Comparison of ENCODE assay signal across 3 cellular contexts in the genomic region with DNA sequence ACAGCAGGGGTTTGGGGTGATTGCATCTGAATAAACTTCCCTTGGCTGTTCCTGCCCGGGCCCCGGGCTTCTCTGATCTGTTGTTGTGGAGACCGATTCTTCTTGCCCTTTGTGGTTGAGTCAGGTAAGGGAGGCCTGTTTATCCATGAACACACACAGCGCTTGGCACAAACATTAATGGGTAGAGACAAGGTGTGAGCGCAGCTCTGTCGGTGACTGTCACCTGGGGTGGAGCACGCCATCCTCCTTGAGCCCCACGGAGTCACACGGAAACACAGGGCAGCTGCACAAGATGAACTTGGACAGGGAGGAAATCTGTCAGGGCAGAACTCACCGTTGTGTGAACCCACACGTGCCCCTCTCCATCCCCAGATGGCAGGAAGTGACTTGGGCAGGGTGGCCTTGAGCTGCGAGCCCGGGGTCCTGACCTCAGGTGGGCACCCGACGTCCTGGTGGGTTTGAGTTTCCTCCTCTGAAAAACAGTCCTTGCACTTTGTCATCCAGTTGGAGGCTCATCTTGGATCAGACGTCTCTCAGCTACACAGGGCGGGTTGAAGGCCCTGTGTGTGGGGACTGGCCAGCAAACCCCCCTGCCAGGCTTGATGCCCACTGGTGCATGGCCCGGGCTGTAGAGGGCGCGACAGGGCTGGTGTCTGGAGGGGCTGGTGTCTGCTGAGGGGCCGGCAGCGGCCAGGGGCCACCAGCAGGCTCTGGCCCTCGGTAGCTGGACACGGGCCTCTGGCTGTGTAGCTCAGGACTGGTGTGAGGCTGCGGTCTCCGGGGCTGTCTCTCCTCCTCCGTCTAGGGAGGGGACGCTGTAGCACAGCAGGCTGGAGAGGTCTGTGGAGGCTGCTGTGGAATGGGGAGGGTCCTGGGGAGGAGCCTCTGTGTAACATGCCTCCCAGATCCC.
A peak's percentile ranks its signal among the peaks of the same experiment; 100 is the strongest.
TF ChIP-seq lines count a peak whose summit lies in the region.

No MANE protein-coding gene starts in this region.

TF ChIP-seq in SK-N-SH, 30 proteins besides CTCF, POLR2A, EP300 and RAD21 (continues in another document):
- TF ChIP-seq NRF1 (IDR thresholded peaks at IDR 0.05; ENCODE audit: low read depth, low read length): no peak
- no peak for TF ChIP-seq EZH2phosphoT487 (IDR thresholded peaks at IDR 0.05; ENCODE audit: borderline replicate concordance, low read depth)
- TF ChIP-seq FOSL2 (IDR thresholded peaks at IDR 0.05; ENCODE audit: borderline replicate concordance, low read depth): no peak
- TF ChIP-seq, protein P1, sequence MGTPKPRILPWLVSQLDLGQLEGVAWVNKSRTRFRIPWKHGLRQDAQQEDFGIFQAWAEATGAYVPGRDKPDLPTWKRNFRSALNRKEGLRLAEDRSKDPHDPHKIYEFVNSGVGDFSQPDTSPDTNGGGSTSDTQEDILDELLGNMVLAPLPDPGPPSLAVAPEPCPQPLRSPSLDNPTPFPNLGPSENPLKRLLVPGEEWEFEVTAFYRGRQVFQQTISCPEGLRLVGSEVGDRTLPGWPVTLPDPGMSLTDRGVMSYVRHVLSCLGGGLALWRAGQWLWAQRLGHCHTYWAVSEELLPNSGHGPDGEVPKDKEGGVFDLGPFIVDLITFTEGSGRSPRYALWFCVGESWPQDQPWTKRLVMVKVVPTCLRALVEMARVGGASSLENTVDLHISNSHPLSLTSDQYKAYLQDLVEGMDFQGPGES (IDR thresholded peaks at IDR 0.05; ENCODE audit: low read depth, low read length): no peak
- no peak for TF ChIP-seq RCOR1 (IDR thresholded peaks at IDR 0.05; ENCODE audit: low read length)
- no peak for TF ChIP-seq CHD2 (IDR thresholded peaks at IDR 0.05; ENCODE audit: low read length, partially characterized antibody)
- no peak for TF ChIP-seq YY1 (IDR thresholded peaks at IDR 0.05; ENCODE audit: low read depth)
- TF ChIP-seq ELF1 (IDR thresholded peaks at IDR 0.05): no peak
- TF ChIP-seq TEAD4 (IDR thresholded peaks at IDR 0.05; ENCODE audit: borderline replicate concordance, insufficient read depth): no peak
- TF ChIP-seq RXRA (IDR thresholded peaks at IDR 0.05; ENCODE audit: borderline replicate concordance, low read depth): no peak
- no peak for TF ChIP-seq GATA2 (CRISPR knock-in tag; IDR thresholded peaks at IDR 0.05)
- TF ChIP-seq FOXM1 (IDR thresholded peaks at IDR 0.05; ENCODE audit: low read depth): no peak
- TF ChIP-seq FOXJ3 (CRISPR knock-in tag; IDR thresholded peaks at IDR 0.05): no peak
- TF ChIP-seq SIN3A (IDR thresholded peaks at IDR 0.05; ENCODE audit: borderline replicate concordance, low read depth, low read length): no peak
- TF ChIP-seq, protein P2, sequence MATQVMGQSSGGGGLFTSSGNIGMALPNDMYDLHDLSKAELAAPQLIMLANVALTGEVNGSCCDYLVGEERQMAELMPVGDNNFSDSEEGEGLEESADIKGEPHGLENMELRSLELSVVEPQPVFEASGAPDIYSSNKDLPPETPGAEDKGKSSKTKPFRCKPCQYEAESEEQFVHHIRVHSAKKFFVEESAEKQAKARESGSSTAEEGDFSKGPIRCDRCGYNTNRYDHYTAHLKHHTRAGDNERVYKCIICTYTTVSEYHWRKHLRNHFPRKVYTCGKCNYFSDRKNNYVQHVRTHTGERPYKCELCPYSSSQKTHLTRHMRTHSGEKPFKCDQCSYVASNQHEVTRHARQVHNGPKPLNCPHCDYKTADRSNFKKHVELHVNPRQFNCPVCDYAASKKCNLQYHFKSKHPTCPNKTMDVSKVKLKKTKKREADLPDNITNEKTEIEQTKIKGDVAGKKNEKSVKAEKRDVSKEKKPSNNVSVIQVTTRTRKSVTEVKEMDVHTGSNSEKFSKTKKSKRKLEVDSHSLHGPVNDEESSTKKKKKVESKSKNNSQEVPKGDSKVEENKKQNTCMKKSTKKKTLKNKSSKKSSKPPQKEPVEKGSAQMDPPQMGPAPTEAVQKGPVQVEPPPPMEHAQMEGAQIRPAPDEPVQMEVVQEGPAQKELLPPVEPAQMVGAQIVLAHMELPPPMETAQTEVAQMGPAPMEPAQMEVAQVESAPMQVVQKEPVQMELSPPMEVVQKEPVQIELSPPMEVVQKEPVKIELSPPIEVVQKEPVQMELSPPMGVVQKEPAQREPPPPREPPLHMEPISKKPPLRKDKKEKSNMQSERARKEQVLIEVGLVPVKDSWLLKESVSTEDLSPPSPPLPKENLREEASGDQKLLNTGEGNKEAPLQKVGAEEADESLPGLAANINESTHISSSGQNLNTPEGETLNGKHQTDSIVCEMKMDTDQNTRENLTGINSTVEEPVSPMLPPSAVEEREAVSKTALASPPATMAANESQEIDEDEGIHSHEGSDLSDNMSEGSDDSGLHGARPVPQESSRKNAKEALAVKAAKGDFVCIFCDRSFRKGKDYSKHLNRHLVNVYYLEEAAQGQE (IDR thresholded peaks at IDR 0.05; ENCODE audit: low read depth, low read length): no peak
- TF ChIP-seq MXI1 (IDR thresholded peaks at IDR 0.05; ENCODE audit: low read depth, low read length): no peak
- TF ChIP-seq POLR2AphosphoS5 (IDR thresholded peaks at IDR 0.05; ENCODE audit: low read depth, low read length): no peak

TF ChIP-seq in SK-N-SH treated with all-trans-retinoic acid at 6 μM for 48 hours, 23 proteins besides CTCF, POLR2A, EP300 and RAD21:
- TF ChIP-seq TOX (CRISPR knock-in tag; IDR thresholded peaks at IDR 0.05; ENCODE audit: borderline replicate concordance): no peak
- no peak for TF ChIP-seq CSDC2 (CRISPR knock-in tag; IDR thresholded peaks at IDR 0.05)
- TF ChIP-seq, protein P3, sequence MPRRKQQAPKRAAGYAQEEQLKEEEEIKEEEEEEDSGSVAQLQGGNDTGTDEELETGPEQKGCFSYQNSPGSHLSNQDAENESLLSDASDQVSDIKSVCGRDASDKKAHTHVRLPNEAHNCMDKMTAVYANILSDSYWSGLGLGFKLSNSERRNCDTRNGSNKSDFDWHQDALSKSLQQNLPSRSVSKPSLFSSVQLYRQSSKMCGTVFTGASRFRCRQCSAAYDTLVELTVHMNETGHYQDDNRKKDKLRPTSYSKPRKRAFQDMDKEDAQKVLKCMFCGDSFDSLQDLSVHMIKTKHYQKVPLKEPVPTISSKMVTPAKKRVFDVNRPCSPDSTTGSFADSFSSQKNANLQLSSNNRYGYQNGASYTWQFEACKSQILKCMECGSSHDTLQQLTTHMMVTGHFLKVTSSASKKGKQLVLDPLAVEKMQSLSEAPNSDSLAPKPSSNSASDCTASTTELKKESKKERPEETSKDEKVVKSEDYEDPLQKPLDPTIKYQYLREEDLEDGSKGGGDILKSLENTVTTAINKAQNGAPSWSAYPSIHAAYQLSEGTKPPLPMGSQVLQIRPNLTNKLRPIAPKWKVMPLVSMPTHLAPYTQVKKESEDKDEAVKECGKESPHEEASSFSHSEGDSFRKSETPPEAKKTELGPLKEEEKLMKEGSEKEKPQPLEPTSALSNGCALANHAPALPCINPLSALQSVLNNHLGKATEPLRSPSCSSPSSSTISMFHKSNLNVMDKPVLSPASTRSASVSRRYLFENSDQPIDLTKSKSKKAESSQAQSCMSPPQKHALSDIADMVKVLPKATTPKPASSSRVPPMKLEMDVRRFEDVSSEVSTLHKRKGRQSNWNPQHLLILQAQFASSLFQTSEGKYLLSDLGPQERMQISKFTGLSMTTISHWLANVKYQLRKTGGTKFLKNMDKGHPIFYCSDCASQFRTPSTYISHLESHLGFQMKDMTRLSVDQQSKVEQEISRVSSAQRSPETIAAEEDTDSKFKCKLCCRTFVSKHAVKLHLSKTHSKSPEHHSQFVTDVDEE (CRISPR knock-in tag; IDR thresholded peaks at IDR 0.05): no peak
- no peak for TF ChIP-seq SNAI2 (CRISPR knock-in tag; IDR thresholded peaks at IDR 0.05)
- no peak for TF ChIP-seq GLIS3 (CRISPR knock-in tag; IDR thresholded peaks at IDR 0.05)
- TF ChIP-seq ISL1 (CRISPR knock-in tag; IDR thresholded peaks at IDR 0.05): no peak
- TF ChIP-seq ZNF565 (CRISPR knock-in tag; conservative IDR thresholded peaks at IDR 0.05; ENCODE audit: low read depth): no peak
- TF ChIP-seq OSR1 (CRISPR knock-in tag; IDR thresholded peaks at IDR 0.05): no peak
- TF ChIP-seq, protein P4, sequence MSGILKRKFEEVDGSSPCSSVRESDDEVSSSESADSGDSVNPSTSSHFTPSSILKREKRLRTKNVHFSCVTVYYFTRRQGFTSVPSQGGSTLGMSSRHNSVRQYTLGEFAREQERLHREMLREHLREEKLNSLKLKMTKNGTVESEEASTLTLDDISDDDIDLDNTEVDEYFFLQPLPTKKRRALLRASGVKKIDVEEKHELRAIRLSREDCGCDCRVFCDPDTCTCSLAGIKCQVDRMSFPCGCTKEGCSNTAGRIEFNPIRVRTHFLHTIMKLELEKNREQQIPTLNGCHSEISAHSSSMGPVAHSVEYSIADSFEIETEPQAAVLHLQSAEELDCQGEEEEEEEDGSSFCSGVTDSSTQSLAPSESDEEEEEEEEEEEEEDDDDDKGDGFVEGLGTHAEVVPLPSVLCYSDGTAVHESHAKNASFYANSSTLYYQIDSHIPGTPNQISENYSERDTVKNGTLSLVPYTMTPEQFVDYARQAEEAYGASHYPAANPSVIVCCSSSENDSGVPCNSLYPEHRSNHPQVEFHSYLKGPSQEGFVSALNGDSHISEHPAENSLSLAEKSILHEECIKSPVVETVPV (CRISPR knock-in tag; IDR thresholded peaks at IDR 0.05): no peak
- TF ChIP-seq BACH2 (CRISPR knock-in tag; IDR thresholded peaks at IDR 0.05; ENCODE audit: borderline replicate concordance): no peak
- no peak for TF ChIP-seq PPARA (CRISPR knock-in tag; IDR thresholded peaks at IDR 0.05; ENCODE audit: borderline replicate concordance)

TF ChIP-seq in HepG2, 621 proteins besides CTCF, POLR2A, EP300 and RAD21:
- TF ChIP-seq HNRNPL (IDR thresholded peaks at IDR 0.05; ENCODE audit: low read depth, low read length): 0 out of 2 replicates have a peak, but pooled peaks have one; percentile 24
- TF ChIP-seq MBNL3 (CRISPR knock-in tag; conservative IDR thresholded peaks at IDR 0.05): no peak
- no peak for TF ChIP-seq ZNF260 (CRISPR knock-in tag; IDR thresholded peaks at IDR 0.05; ENCODE audit: borderline replicate concordance, low read depth)
TF ChIP-seq in HepG2: peak in this region for 1.
